Comparison of ENCODE assay signal across 1 cellular context in the genomic region with DNA sequence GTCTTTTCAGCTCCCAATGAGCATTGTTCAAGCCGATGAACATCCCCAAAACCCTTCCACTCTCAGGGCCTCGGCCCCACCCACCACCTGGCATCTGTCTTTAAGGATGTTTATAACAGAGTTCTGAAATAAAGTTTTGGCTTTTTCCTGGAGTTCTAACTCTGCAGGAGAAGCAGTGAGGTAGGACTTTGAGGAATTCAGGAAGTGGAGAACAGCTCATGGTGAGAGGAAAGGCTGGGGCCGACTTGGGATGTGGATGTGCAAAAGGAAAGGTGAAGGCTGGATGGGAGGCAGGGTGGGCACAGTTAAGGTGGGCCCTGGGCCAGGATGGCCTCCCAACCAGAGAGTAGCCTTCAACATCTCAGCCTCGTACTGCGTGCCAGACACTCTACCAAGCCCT.
TF ChIP-seq lines count a peak whose summit lies in the region.

No MANE protein-coding gene starts in this region.

TF ChIP-seq in IMR-90, 13 proteins besides CTCF, POLR2A, EP300 and RAD21 (continued from another document):
- TF ChIP-seq CEBPB (IDR thresholded peaks at IDR 0.05; ENCODE audit: low read depth, low read length): no peak
- TF ChIP-seq, protein P1, sequence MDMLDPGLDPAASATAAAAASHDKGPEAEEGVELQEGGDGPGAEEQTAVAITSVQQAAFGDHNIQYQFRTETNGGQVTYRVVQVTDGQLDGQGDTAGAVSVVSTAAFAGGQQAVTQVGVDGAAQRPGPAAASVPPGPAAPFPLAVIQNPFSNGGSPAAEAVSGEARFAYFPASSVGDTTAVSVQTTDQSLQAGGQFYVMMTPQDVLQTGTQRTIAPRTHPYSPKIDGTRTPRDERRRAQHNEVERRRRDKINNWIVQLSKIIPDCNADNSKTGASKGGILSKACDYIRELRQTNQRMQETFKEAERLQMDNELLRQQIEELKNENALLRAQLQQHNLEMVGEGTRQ (IDR thresholded peaks at IDR 0.05; ENCODE audit: low read depth, low read length): no peak
- TF ChIP-seq MAFK (IDR thresholded peaks at IDR 0.05; ENCODE audit: low read depth, low read length): no peak
- TF ChIP-seq RFX5 (IDR thresholded peaks at IDR 0.05; ENCODE audit: low read depth, low read length): no peak
